8 cellular contexts compared by ENCODE assay signal in the genomic region with DNA sequence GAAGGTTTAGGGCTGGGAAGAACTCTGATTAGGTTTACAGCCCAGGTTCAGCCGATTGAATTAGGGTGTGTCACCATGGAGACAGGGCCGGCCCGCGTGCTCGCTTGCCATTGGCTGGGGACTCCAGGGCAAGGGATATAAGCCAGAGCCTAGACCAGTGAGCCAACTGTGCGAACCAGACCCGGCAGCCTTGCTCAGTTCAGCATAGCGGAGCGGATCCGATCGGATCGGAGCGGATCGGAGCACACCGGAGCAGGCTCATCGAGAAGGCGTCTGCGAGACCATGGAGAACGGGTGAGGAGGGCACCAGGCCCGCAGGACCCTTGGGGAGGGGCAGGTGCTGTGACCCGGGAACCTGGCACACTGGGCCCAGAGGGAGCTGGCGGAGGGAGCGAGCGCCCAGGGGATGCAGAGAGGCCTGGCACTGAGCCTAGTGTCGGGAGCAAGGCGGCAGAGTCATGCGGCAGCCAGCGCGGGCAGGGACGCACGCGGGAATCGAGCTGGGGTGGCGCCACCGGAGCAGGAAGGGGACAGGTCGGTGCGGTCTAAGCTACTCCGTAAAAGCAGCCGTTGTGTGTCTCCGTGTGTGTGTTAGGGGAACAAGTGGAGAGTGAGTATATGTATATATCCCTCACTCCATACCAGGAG.
DNase-seq lines count a peak whose midpoint lies in the region; ATAC-seq and TF ChIP-seq lines count a peak whose summit lies in the region.

TSS of gene PNP (plus strand) at position 165 of the 648 bp plus-strand sequence. CDS start at position 284, 119 bp downstream.

- ATAC-seq in GM19035 (IDR thresholded peaks at IDR 0.05; ENCODE audit: unreplicated experiment) = peak; percentile 95
- peak; percentile 95 for ATAC-seq in HG03342 (IDR thresholded peaks at IDR 0.05; ENCODE audit: unreplicated experiment)

- no peak for TF ChIP-seq CTCF in AG10803 (conservative IDR thresholded peaks at IDR 0.05; ENCODE audit: low read length)

- H3K27ac ChIP-seq in caudate nucleus (ENCODE audit: low read depth, low read length) = peak within 1 kb of the TSS; percentile 89

- H3K4me3 ChIP-seq in AG10803 (ENCODE audit: low read length) = peak within 1 kb of the TSS; percentile 93

- DNase-seq in AG10803 (ENCODE audit: low read depth) (peak; percentile 82), NCI-H345 treated with DMSO at 0.1 percent for 48 hours (lab: John Stamatoyannopoulos, UW; ENCODE audit: unreplicated experiment) (peak; percentile 85), caudate nucleus (lab: John Stamatoyannopoulos, UW) (peak; percentile 39 to 94 (median 80)), iris pigment epithelial cell (ENCODE audit: low read depth) (peak; percentile 92)
- peak; percentile 67 to 74 (median 70) for DNase-seq in activated CD4-positive, CD25-positive, alpha-beta regulatory T cell (lab: John Stamatoyannopoulos, UW)
- peak; percentile 82 for DNase-seq in stimulated activated CD4-positive, alpha-beta T cell treated with anti-CD3 and anti-CD28 coated beads, Interleukin-12 subunit alpha, Interleukin-12 subunit beta, amount 100 ng/mL, for 4 hours

Comparison
In these comparisons a context has a peak if more than half of its experiments do, and no peak if none do; other contexts are left out.
1. Peak in every context shown above with its lines: DNase-seq, ATAC-seq, H3K4me3 ChIP-seq and H3K27ac ChIP-seq.